Comparison of ENCODE assay signal across 24 cellular contexts in genomic region chr1:102757363-102757762, GRCh38.
"Had no signal": no experiment of that assay in that cellular context is flagged by ENCODE, and none has a peak within 500 bp of the region (broad histone marks: within the 10 kb centered on the region; RNA-seq: fewer than 3 reads in every experiment).

No MANE protein-coding gene starts in this region.

- H3K4me2 ChIP-seq: neural progenitor cell had no signal

- H3K27ac ChIP-seq: neural progenitor cell, ovary, parathyroid adenoma, psoas muscle, skin epidermis, stomach, testis, tibial artery, transverse colon, upper lobe of right lung, uterus had no signal

- DNase-seq: naive thymus-derived CD4-positive, alpha-beta T cell; natural killer cell; occipital lobe; ovary; posterior cingulate gyrus; psoas muscle; right cardiac atrium; stimulated activated CD4-positive, alpha-beta T cell treated with anti-CD3 and anti-CD28 coated beads, Interleukin-15, amount 100 ng/mL, for 24 hours; stimulated activated CD4-positive, alpha-beta T cell treated with anti-CD3 and anti-CD28 coated beads, Interleukin-2, amount 100 ng/mL, for 24 hours; stimulated activated CD4-positive, alpha-beta T cell treated with anti-CD3 and anti-CD28 coated beads, Interleukin-2, amount 100 ng/mL, for 48 hours; stimulated activated CD4-positive, alpha-beta T cell treated with anti-CD3 and anti-CD28 coated beads, Interleukin-4, amount 100 ng/mL, for 24 hours; stimulated activated naive B cell treated with anti-CD40 and anti-IgM and Interleukin-4, amounts not matched to agents 10 μg/mL and 1 μg/mL and 100 μg/mL, for 72 hours; stimulated activated naive CD4-positive, alpha-beta T cell treated with Interleukin-2 at 50 U/mL for 16 hours; stomach; testis; tibial artery; transverse colon; upper lobe of right lung; uterus had no signal

- H3K36me3 ChIP-seq: neural progenitor cell, ovary, stomach, tibial artery, transverse colon, upper lobe of right lung, uterus had no signal

- H3K4me1 ChIP-seq: neural progenitor cell, parathyroid adenoma, psoas muscle, stomach, testis, tibial artery, transverse colon, upper lobe of right lung, uterus had no signal

- H3K27me3 ChIP-seq: neural progenitor cell, ovary, stomach, testis, tibial artery, transverse colon, upper lobe of right lung, uterus had no signal

- ATAC-seq: naive thymus-derived CD4-positive, alpha-beta T cell; natural killer cell; psoas muscle; right cardiac atrium; sciatic nerve; stimulated activated effector memory CD8-positive, alpha-beta T cell treated with anti-CD3 and anti-CD28 coated beads, Interleukin-12 subunit alpha, Interleukin-12 subunit beta, amount 100 ng/mL, for 72 hours; stimulated activated naive B cell treated with anti-CD40 and anti-IgM and Interleukin-4, amounts not matched to agents 10 μg/mL and 1 μg/mL and 100 μg/mL, for 72 hours; upper lobe of right lung had no signal

- H3K4me3 ChIP-seq: neural progenitor cell, ovary, psoas muscle, skin epidermis, stomach, testis, tibial artery, transverse colon, upper lobe of right lung, uterus had no signal

- H3K9ac ChIP-seq: neural progenitor cell, parathyroid adenoma had no signal

- H3K9me3 ChIP-seq: ovary, psoas muscle, testis, tibial artery, transverse colon, upper lobe of right lung, uterus had no signal

- H3K79me2 ChIP-seq: parathyroid adenoma had no signal

- H2AFZ ChIP-seq: neural progenitor cell, parathyroid adenoma had no signal
